1 cellular context compared by ENCODE assay signal in genomic region chr20:22402550-22402949, GRCh38.
TF ChIP-seq lines count a peak whose summit lies in the region.

No MANE protein-coding gene starts in this region.

TF ChIP-seq in HepG2, 621 proteins besides CTCF, POLR2A, EP300 and RAD21 (continued from another document):
- TF ChIP-seq, protein P1, sequence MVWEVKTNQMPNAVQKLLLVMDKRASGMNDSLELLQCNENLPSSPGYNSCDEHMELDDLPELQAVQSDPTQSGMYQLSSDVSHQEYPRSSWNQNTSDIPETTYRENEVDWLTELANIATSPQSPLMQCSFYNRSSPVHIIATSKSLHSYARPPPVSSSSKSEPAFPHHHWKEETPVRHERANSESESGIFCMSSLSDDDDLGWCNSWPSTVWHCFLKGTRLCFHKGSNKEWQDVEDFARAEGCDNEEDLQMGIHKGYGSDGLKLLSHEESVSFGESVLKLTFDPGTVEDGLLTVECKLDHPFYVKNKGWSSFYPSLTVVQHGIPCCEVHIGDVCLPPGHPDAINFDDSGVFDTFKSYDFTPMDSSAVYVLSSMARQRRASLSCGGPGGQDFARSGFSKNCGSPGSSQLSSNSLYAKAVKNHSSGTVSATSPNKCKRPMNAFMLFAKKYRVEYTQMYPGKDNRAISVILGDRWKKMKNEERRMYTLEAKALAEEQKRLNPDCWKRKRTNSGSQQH (CRISPR knock-in tag; IDR thresholded peaks at IDR 0.05; ENCODE audit: low read depth): no peak
- no peak for TF ChIP-seq KDM1A (CRISPR knock-in tag; IDR thresholded peaks at IDR 0.05)
